In the genomic region with DNA sequence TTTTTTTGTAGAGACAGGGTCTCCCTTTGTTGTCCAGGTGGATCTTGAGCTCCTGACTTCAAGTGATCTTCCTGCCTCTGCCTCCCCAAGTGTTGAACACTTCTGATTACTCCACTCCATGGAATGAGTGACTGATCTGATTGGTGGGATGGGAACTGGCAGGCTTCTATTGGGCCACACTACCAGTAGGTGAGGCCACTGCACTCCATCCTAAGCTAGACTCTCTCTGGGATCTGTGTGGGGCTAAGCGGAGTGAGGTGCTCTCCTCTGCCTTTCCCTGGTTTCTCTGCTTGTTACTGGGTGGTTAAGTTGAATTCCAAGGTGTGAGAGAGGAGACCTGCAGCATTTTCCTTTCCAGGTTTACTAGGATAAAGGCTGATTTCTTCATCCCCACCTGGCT, we compare ENCODE assay signal across 34 cellular contexts.
"Had no signal": no experiment of that assay in that cellular context is flagged by ENCODE, and none has a peak within 500 bp of the region (broad histone marks: within the 10 kb centered on the region; RNA-seq: fewer than 3 reads in every experiment).

No MANE protein-coding gene starts in this region.

- H3K36me3 ChIP-seq: MG63 had no signal

- H3K4me3 ChIP-seq: MG63 had no signal

- H3K27ac ChIP-seq: KMS-11 had no signal

- H3K4me2 ChIP-seq: KMS-11 had no signal

- DNase-seq: Karpas-422, Kasumi-1, MG63, MM.1S, MV-4-11, NCI-H1048, NCI-H1092, NCI-H1092 treated with DMSO at 0.1 percent for 48 hours, NCI-H1105, NCI-H1105 treated with DMSO at 0.1 percent for 48 hours, NCI-H1417, NCI-H1417 treated with DMSO at 0.1 percent for 48 hours, NCI-H1436, NCI-H1436 treated with DMSO at 0.1 percent for 48 hours, NCI-H146, NCI-H1694, NCI-H1694 treated with DMSO at 0.1 percent for 48 hours, NCI-H187, NCI-H187 treated with DMSO at 0.1 percent for 48 hours, NCI-H1930, NCI-H2029, NCI-H2029 treated with DMSO at 0.1 percent for 48 hours, NCI-H2081, NCI-H2081 treated with DMSO at 0.1 percent for 48 hours, NCI-H2107, NCI-H2171, NCI-H2171 treated with DMSO at 0.1 percent for 48 hours, NCI-H2227 treated with DMSO at 0.1 percent for 48 hours, NCI-H226, NCI-H345, NCI-H446, NCI-H446 treated with DMSO at 0.1 percent for 48 hours, NCI-H510A had no signal

- H3K9me3 ChIP-seq: MG63 had no signal

- H3K27me3 ChIP-seq: MG63 had no signal
